ENCODE assay signal across 17 cellular contexts in the genomic region with DNA sequence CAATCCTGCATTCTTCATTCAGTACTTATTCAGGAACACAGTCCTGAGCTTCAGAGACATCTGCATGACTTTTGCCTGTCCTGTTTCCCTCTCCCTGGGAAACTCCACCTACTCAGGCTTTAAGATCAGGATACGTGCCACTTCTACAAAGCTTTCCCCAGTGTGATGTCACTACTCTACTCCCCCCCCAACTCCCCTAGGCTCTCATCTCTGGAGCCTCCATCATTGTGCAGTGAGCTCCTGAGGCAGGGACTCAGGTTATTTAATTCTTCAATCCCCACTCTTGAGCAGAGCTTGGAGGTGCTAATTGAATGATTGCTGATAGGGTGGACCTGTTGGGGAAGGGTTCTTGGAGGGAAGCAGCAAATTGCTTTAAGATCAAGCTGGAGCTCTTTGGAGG. TPM values are rescaled to one million over a fixed set of nuclear protein-coding genes. Genes with fewer than 3 reads are reported as not detected.
DNase-seq lines count a peak whose midpoint lies in the region; ATAC-seq and TF ChIP-seq lines count a peak whose summit lies in the region.
"Had no signal": no experiment of that assay in that cellular context is flagged by ENCODE, and none has a peak within 500 bp of the region (broad histone marks: within the 10 kb centered on the region; RNA-seq: fewer than 3 reads in every experiment).

No MANE protein-coding gene starts in this region.

- no peak overlapping the region for H3K27ac Mint-ChIP-seq in stimulated activated naive CD8-positive, alpha-beta T cell treated with anti-CD3 and anti-CD28 coated beads, Interleukin-15, Interleukin-2, amounts not matched to agents 100 ng/mL and 50 ng/mL, for 24 hours
- H3K27ac Mint-ChIP-seq in brain, result peak overlapping the region in 2 of 5 experiments; percentile 6 to 33
- no peak overlapping the region for H3K27ac Mint-ChIP-seq in naive thymus-derived CD8-positive, alpha-beta T cell
- no peak overlapping the region for H3K27ac Mint-ChIP-seq in activated CD4-positive, alpha-beta T cell treated with anti-CD3 and anti-CD28 coated beads, Interleukin-2, amount 10 ng/mL, durations not matched to agents 24 days and 14 days
- H3K27ac Mint-ChIP-seq: activated naive CD4-positive, alpha-beta T cell treated with anti-CD3 and anti-CD28 coated beads for 36 hours had no signal

- POLR2A ChIA-PET in naive thymus-derived CD8-positive, alpha-beta T cell (lab: Charles Lee), result interaction anchor here (1.9 to 6.3 kb wide), 3 partner anchors 10 to 50 kb away, joined by 7 to 37 read pairs (median 24); a partner anchor contains a TSS

- peaks cover 38% of the 10 kb centered on the region for H3K4me1 Mint-ChIP-seq in stimulated activated naive CD8-positive, alpha-beta T cell treated with anti-CD3 and anti-CD28 coated beads, Interleukin-15, Interleukin-2, amounts not matched to agents 100 ng/mL and 50 ng/mL, for 24 hours (ENCODE audit: low read depth)
- H3K4me1 Mint-ChIP-seq in brain, result peaks cover 9% of the 10 kb centered on the region
- H3K4me1 Mint-ChIP-seq in naive thymus-derived CD8-positive, alpha-beta T cell, result peaks cover 0 to 16% (median 5%) of the 10 kb centered on the region in 4 donors
- peaks cover 30% of the 10 kb centered on the region for H3K4me1 Mint-ChIP-seq in activated CD4-positive, alpha-beta T cell treated with anti-CD3 and anti-CD28 coated beads, Interleukin-2, amount 10 ng/mL, durations not matched to agents 24 days and 14 days

- no peak for ATAC-seq in stimulated activated naive CD8-positive, alpha-beta T cell treated with anti-CD3 and anti-CD28 coated beads, Interleukin-15, Interleukin-2, amounts not matched to agents 100 U/mL and 50 U/mL, for 24 hours
- ATAC-seq in naive thymus-derived CD8-positive, alpha-beta T cell, result no peak
- ATAC-seq in HG02885 (IDR thresholded peaks at IDR 0.05; ENCODE audit: poor library complexity, unreplicated experiment), result no peak
- ATAC-seq: activated CD4-positive, CD25-positive, alpha-beta regulatory T cell treated with anti-CD3 and anti-CD28 coated beads, Interleukin-2, amount 50 U/mL, for 24 hours had no signal

- no peak for TF ChIP-seq CTCF in brain (conservative IDR thresholded peaks at IDR 0.05)

- intact Hi-C loops in activated CD4-positive, alpha-beta T cell treated with anti-CD3 and anti-CD28 coated beads, Interleukin-2, amount 10 ng/mL, durations not matched to agents 24 days and 14 days (cut with micrococcal nuclease), result no loop called here

- no peaks in the 10 kb centered on the region for H3K36me3 Mint-ChIP-seq in stimulated activated naive CD8-positive, alpha-beta T cell treated with anti-CD3 and anti-CD28 coated beads, Interleukin-15, Interleukin-2, amounts not matched to agents 100 ng/mL and 50 ng/mL, for 24 hours (ENCODE audit: low read depth)
- H3K36me3 Mint-ChIP-seq in brain, result no peaks in the 10 kb centered on the region
- H3K36me3 Mint-ChIP-seq in naive thymus-derived CD8-positive, alpha-beta T cell, result peaks cover 0 to 4% (median 0%) of the 10 kb centered on the region in 3 donors
- no peaks in the 10 kb centered on the region for H3K36me3 Mint-ChIP-seq in activated CD4-positive, alpha-beta T cell treated with anti-CD3 and anti-CD28 coated beads, Interleukin-2, amount 10 ng/mL, durations not matched to agents 24 days and 14 days (ENCODE audit: low read depth)

- no peak for DNase-seq in stimulated activated naive CD8-positive, alpha-beta T cell treated with anti-CD3 and anti-CD28 coated beads, Interleukin-15, Interleukin-2, amounts not matched to agents 100 U/mL and 50 U/mL, for 24 hours
- DNase-seq in naive thymus-derived CD8-positive, alpha-beta T cell, result no peak
- no peak for DNase-seq in activated CD4-positive, alpha-beta T cell treated with anti-CD3 and anti-CD28 coated beads, Interleukin-2, amount 10 ng/mL, durations not matched to agents 24 days and 14 days
- DNase-seq in NCI-H187 (lab: John Stamatoyannopoulos, UW), result no peak
- DNase-seq: activated naive CD4-positive, alpha-beta T cell treated with anti-CD3 and anti-CD28 coated beads for 36 hours; dermis blood vessel endothelial cell; islet precursor cell; KBM-7; MV-4-11; NCI-H510A; sigmoid colon had no signal

- H3K4me3 Mint-ChIP-seq in stimulated activated naive CD8-positive, alpha-beta T cell treated with anti-CD3 and anti-CD28 coated beads, Interleukin-15, Interleukin-2, amounts not matched to agents 100 ng/mL and 50 ng/mL, for 24 hours, result peak overlapping the region; percentile 44
- peak overlapping the region; percentile 54 to 84 (median 70) for H3K4me3 Mint-ChIP-seq in brain
- peak overlapping the region in 8 of 10 donors; percentile 26 to 70 (median 52) for H3K4me3 Mint-ChIP-seq in naive thymus-derived CD8-positive, alpha-beta T cell
- no peak overlapping the region for H3K4me3 Mint-ChIP-seq in activated CD4-positive, alpha-beta T cell treated with anti-CD3 and anti-CD28 coated beads, Interleukin-2, amount 10 ng/mL, durations not matched to agents 24 days and 14 days

- H3K9me3 Mint-ChIP-seq in stimulated activated naive CD8-positive, alpha-beta T cell treated with anti-CD3 and anti-CD28 coated beads, Interleukin-15, Interleukin-2, amounts not matched to agents 100 ng/mL and 50 ng/mL, for 24 hours, result no peaks in the 10 kb centered on the region
- H3K9me3 Mint-ChIP-seq in brain, result peaks cover 0 to 6% (median 0%) of the 10 kb centered on the region in 5 experiments
- H3K9me3 Mint-ChIP-seq in naive thymus-derived CD8-positive, alpha-beta T cell, result no peaks in the 10 kb centered on the region
- no peaks in the 10 kb centered on the region for H3K9me3 Mint-ChIP-seq in activated CD4-positive, alpha-beta T cell treated with anti-CD3 and anti-CD28 coated beads, Interleukin-2, amount 10 ng/mL, durations not matched to agents 24 days and 14 days
- H3K9me3 Mint-ChIP-seq: activated naive CD4-positive, alpha-beta T cell treated with anti-CD3 and anti-CD28 coated beads for 36 hours had no signal

- peaks cover 42% of the 10 kb centered on the region for H3K27me3 Mint-ChIP-seq in stimulated activated naive CD8-positive, alpha-beta T cell treated with anti-CD3 and anti-CD28 coated beads, Interleukin-15, Interleukin-2, amounts not matched to agents 100 ng/mL and 50 ng/mL, for 24 hours
- peaks cover 65% of the 10 kb centered on the region for H3K27me3 Mint-ChIP-seq in brain
- H3K27me3 Mint-ChIP-seq in naive thymus-derived CD8-positive, alpha-beta T cell, result peaks cover 21 to 47% (median 37%) of the 10 kb centered on the region in 5 donors
- peaks cover 34% of the 10 kb centered on the region for H3K27me3 Mint-ChIP-seq in activated CD4-positive, alpha-beta T cell treated with anti-CD3 and anti-CD28 coated beads, Interleukin-2, amount 10 ng/mL, durations not matched to agents 24 days and 14 days

RNA-seq across cellular contexts. Expression of a gene that starts 1.2 kb away (rescaled TPM):
- polyA plus RNA-seq in brain (ENCODE audit: insufficient read depth, low read depth, low replicate concordance), result not detected
- under 1 TPM; 0.71 to 0.88 TPM for total RNA-seq in naive thymus-derived CD8-positive, alpha-beta T cell
- polyA plus RNA-seq in naive thymus-derived CD8-positive, alpha-beta T cell, result not detected
- 0.31 and 0.56 TPM in 2 replicates for total RNA-seq in activated CD4-positive, alpha-beta T cell treated with anti-CD3 and anti-CD28 coated beads, Interleukin-2, amount 10 ng/mL, durations not matched to agents 24 days and 14 days
- total RNA-seq: activated naive CD4-positive, alpha-beta T cell treated with anti-CD3 and anti-CD28 coated beads for 36 hours; dermis blood vessel endothelial cell; sigmoid colon; suprapubic skin had no signal

RNA-seq across cellular contexts. Expression of a gene that starts 20.5 kb away (rescaled TPM):
- 20.0 TPM for polyA plus RNA-seq in brain (ENCODE audit: insufficient read depth, low read depth, low replicate concordance)
- 10 to 100 TPM; 31.9 to 32.5 TPM for total RNA-seq in naive thymus-derived CD8-positive, alpha-beta T cell
- polyA plus RNA-seq in naive thymus-derived CD8-positive, alpha-beta T cell, result 1 to 10 TPM; 2.1 to 4.6 (median 3.9) TPM
- total RNA-seq in activated CD4-positive, alpha-beta T cell treated with anti-CD3 and anti-CD28 coated beads, Interleukin-2, amount 10 ng/mL, durations not matched to agents 24 days and 14 days, result 0.38 and 0.44 TPM in 2 replicates

RNA-seq across cellular contexts. Expression of a gene that starts 31.2 kb away (rescaled TPM):
- 10.7 TPM for polyA plus RNA-seq in brain (ENCODE audit: insufficient read depth, low read depth, low replicate concordance)
- under 1 TPM in 1 of 2 experiments, not detected in 1; 0.11 TPM for total RNA-seq in naive thymus-derived CD8-positive, alpha-beta T cell
- under 1 TPM in 1 of 3 donors, not detected in 2; 0.30 TPM for polyA plus RNA-seq in naive thymus-derived CD8-positive, alpha-beta T cell
- not detected in 2 replicates for total RNA-seq in activated CD4-positive, alpha-beta T cell treated with anti-CD3 and anti-CD28 coated beads, Interleukin-2, amount 10 ng/mL, durations not matched to agents 24 days and 14 days
- total RNA-seq: T-helper 1 cell treated with Interleukin-12 subunit alpha and Interleukin-12 subunit beta and Interleukin-4 antibody, amounts not matched to agents 30 ng/mL and 1 ng/mL, for 36 hours had no signal

Comparison
In these comparisons a context has a peak if more than half of its experiments do, and no peak if none do; other contexts are left out.
1. RNA of a gene that starts 20.5 kb away (total RNA-seq): 31.9 to 32.5 TPM in naive thymus-derived CD8-positive, alpha-beta T cell; 0.38 to 0.44 TPM in activated CD4-positive, alpha-beta T cell treated with anti-CD3 and anti-CD28 coated beads, Interleukin-2, amount 10 ng/mL, durations not matched to agents 24 days and 14 days; every median in the first group is over 10 times any median in the second.